In genomic region chr5:12794476-12795332, GRCh38 we compare ENCODE assay signal across 22 cellular contexts.
"Had no signal": no experiment of that assay in that cellular context is flagged by ENCODE, and none has a peak within 500 bp of the region (broad histone marks: within the 10 kb centered on the region; RNA-seq: fewer than 3 reads in every experiment).

No MANE protein-coding gene starts in this region.

- H3K4me1 ChIP-seq: right atrium auricular region had no signal

- DNase-seq: activated CD4-positive, alpha-beta memory T cell treated with anti-CD3 and anti-CD28 coated beads for 36 hours; activated CD4-positive, alpha-beta T cell treated with anti-CD3 and anti-CD28 coated beads for 36 hours; activated CD8-positive, alpha-beta memory T cell treated with anti-CD3 and anti-CD28 coated beads, Interleukin-2, amount 10 ng/mL, durations not matched to agents 7 days and 5 days; activated naive CD8-positive, alpha-beta T cell treated with anti-CD3 and anti-CD28 coated beads for 36 hours; activated T-cell treated with anti-CD3 and anti-CD28 coated beads, Interleukin-2, amount 50 U/mL, for 1 hour; amygdala; cerebellar nuclear complex; effector memory CD4-positive, alpha-beta T cell; foreskin melanocyte; natural killer cell; small intestine; stimulated activated CD4-positive, alpha-beta T cell treated with anti-CD3 and anti-CD28 coated beads, Interleukin-4, amount 100 ng/mL, for 4 hours; stimulated activated CD8-positive, alpha-beta memory T cell treated with anti-CD3 and anti-CD28 coated beads, Interleukin-4, amount 100 ng/mL, for 48 hours; stimulated activated naive CD8-positive, alpha-beta T cell treated with anti-CD3 and anti-CD28 coated beads, Interleukin-15, Interleukin-2, amounts not matched to agents 100 U/mL and 50 U/mL, for 24 hours had no signal

- H3K9me3 ChIP-seq: right atrium auricular region had no signal

- H3K27me3 Mint-ChIP-seq: activated CD4-positive, alpha-beta memory T cell treated with anti-CD3 and anti-CD28 coated beads for 36 hours; activated CD4-positive, alpha-beta T cell treated with anti-CD3 and anti-CD28 coated beads for 36 hours; activated CD8-positive, alpha-beta memory T cell treated with anti-CD3 and anti-CD28 coated beads, Interleukin-2, amount 10 ng/mL, durations not matched to agents 7 days and 5 days; activated naive CD8-positive, alpha-beta T cell treated with anti-CD3 and anti-CD28 coated beads for 36 hours; dendritic cell treated with granulocyte-macrophage colony-stimulating factor and Interleukin-4, amounts not matched to agents 40 ng/mL and 50 ng/mL, for 4 days; memory B cell; progenitor cell of endocrine pancreas; type B pancreatic cell had no signal

- H3K4me1 Mint-ChIP-seq: activated CD4-positive, alpha-beta T cell treated with anti-CD3 and anti-CD28 coated beads for 36 hours; activated CD8-positive, alpha-beta memory T cell treated with anti-CD3 and anti-CD28 coated beads, Interleukin-2, amount 10 ng/mL, durations not matched to agents 7 days and 5 days; activated naive CD8-positive, alpha-beta T cell treated with anti-CD3 and anti-CD28 coated beads for 36 hours; brain; memory B cell; natural killer cell had no signal

- H3K27me3 ChIP-seq: right atrium auricular region had no signal

- H3K36me3 ChIP-seq: right atrium auricular region had no signal

- H3K4me3 ChIP-seq: right atrium auricular region, SK-N-MC had no signal

- H3K27ac Mint-ChIP-seq: activated CD4-positive, alpha-beta memory T cell treated with anti-CD3 and anti-CD28 coated beads for 36 hours; activated CD4-positive, alpha-beta T cell treated with anti-CD3 and anti-CD28 coated beads for 36 hours; activated CD8-positive, alpha-beta memory T cell treated with anti-CD3 and anti-CD28 coated beads, Interleukin-2, amount 10 ng/mL, durations not matched to agents 7 days and 5 days; activated naive CD8-positive, alpha-beta T cell treated with anti-CD3 and anti-CD28 coated beads for 36 hours; activated T-helper 2 cell treated with anti-CD3 and anti-CD28 coated beads, Interferon-gamma antibody, Interleukin-2, Interleukin-4, amounts not matched to agents 10 μg/mL and 5 μg/mL and 100 μg/mL, durations not matched to agents 14 hours and 24 hours and 36 hours; brain; dendritic cell treated with granulocyte-macrophage colony-stimulating factor and Interleukin-4, amounts not matched to agents 40 ng/mL and 50 ng/mL, for 4 days; memory B cell; natural killer cell; progenitor cell of endocrine pancreas; type B pancreatic cell had no signal

- H3K27ac ChIP-seq: right atrium auricular region, SK-N-MC had no signal

- H3K36me3 Mint-ChIP-seq: activated CD4-positive, alpha-beta memory T cell treated with anti-CD3 and anti-CD28 coated beads for 36 hours; activated CD8-positive, alpha-beta memory T cell treated with anti-CD3 and anti-CD28 coated beads, Interleukin-2, amount 10 ng/mL, durations not matched to agents 7 days and 5 days; activated naive CD8-positive, alpha-beta T cell treated with anti-CD3 and anti-CD28 coated beads for 36 hours; brain; memory B cell; natural killer cell; type B pancreatic cell had no signal

- H3K4me3 Mint-ChIP-seq: activated CD4-positive, alpha-beta memory T cell treated with anti-CD3 and anti-CD28 coated beads for 36 hours; activated CD4-positive, alpha-beta T cell treated with anti-CD3 and anti-CD28 coated beads for 36 hours; activated CD8-positive, alpha-beta memory T cell treated with anti-CD3 and anti-CD28 coated beads, Interleukin-2, amount 10 ng/mL, durations not matched to agents 7 days and 5 days; activated naive CD8-positive, alpha-beta T cell treated with anti-CD3 and anti-CD28 coated beads for 36 hours; brain; dendritic cell treated with granulocyte-macrophage colony-stimulating factor and Interleukin-4, amounts not matched to agents 40 ng/mL and 50 ng/mL, for 4 days; memory B cell; natural killer cell; type B pancreatic cell had no signal

- ATAC-seq: activated CD4-positive, alpha-beta T cell treated with anti-CD3 and anti-CD28 coated beads for 36 hours; activated CD8-positive, alpha-beta memory T cell treated with anti-CD3 and anti-CD28 coated beads, Interleukin-2, amount 10 ng/mL, durations not matched to agents 7 days and 5 days; natural killer cell; stimulated activated naive CD8-positive, alpha-beta T cell treated with anti-CD3 and anti-CD28 coated beads, Interleukin-15, Interleukin-2, amounts not matched to agents 100 U/mL and 50 U/mL, for 24 hours had no signal
